Comparison of ENCODE assay signal across 1 cellular context in the genomic region with DNA sequence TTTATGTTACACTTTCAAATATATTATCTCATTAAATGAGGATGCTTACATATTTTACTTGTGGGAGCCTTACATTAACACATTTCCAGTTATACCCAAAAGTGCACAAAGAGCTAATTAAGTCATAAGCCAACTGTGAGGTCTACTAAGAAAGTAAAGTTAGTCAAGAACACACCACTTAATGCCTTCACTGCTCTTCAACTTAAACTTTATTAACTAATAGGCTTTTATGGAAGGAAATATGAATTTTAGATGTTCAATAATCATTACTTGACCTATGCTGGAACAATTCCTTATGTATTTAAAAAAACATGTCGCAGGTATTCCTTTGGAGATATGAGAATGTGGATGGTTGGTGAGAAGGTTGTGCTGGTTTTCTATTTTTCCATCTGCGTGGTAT.
TF ChIP-seq lines count a peak whose summit lies in the region.

No MANE protein-coding gene starts in this region.

TF ChIP-seq in WTC11, 78 proteins besides CTCF, POLR2A, EP300 and RAD21 (continued from another document):
- no peak for TF ChIP-seq CREM (CRISPR knock-in tag; IDR thresholded peaks at IDR 0.05)
